17 cellular contexts compared by ENCODE assay signal in the genomic region with DNA sequence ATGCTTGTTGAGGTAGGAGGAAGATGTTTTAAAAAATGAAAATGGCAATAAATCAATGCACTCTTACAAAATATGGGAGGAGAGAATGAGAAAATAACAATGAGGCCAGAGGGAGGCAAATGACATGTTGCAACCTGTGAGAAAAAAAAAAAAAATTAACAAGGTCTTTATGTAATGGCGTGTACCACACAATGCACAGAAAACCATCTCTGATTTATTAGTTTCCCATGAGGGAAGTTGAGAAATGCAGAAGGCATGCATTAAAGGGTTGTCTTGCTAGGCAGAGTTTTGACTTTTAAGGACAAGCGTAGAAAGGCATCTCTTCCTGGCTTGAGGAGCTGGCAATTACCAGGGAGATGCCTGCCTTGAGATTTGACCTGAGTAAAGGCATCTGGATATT.
"Had no signal": no experiment of that assay in that cellular context is flagged by ENCODE, and none has a peak within 500 bp of the region (broad histone marks: within the 10 kb centered on the region; RNA-seq: fewer than 3 reads in every experiment).

No MANE protein-coding gene starts in this region.

- H3K4me1 ChIP-seq: ascending aorta, prostate gland, suprapubic skin, upper lobe of left lung had no signal

- H3K4me3 ChIP-seq: ascending aorta, prostate gland, skin epidermis, suprapubic skin, upper lobe of left lung had no signal

- H3K9me3 ChIP-seq: ascending aorta, prostate gland, suprapubic skin, upper lobe of left lung had no signal

- H3K9me3 Mint-ChIP-seq: activated naive CD4-positive, alpha-beta T cell treated with anti-CD3 and anti-CD28 coated beads for 36 hours; activated T-helper 2 cell treated with anti-CD3 and anti-CD28 coated beads, Interferon-gamma antibody, Interleukin-2, Interleukin-4, amounts not matched to agents 10 μg/mL and 5 μg/mL and 100 μg/mL, durations not matched to agents 14 hours and 24 hours and 36 hours; nephron progenitor cell had no signal

- DNase-seq: activated CD4-positive, alpha-beta T cell treated with anti-CD3 and anti-CD28 coated beads for 1 hour; activated naive CD4-positive, alpha-beta T cell treated with anti-CD3 and anti-CD28 coated beads for 36 hours; activated T-cell treated with anti-CD3 and anti-CD28 coated beads, Interleukin-2, amount 50 U/mL, for 1 hour; dermis blood vessel endothelial cell; erythroblast; foreskin fibroblast; nephron progenitor cell; right cardiac atrium; stimulated activated CD4-positive, alpha-beta T cell treated with anti-CD3 and anti-CD28 coated beads, Interleukin-15, amount 100 ng/mL, for 24 hours; stimulated activated CD4-positive, alpha-beta T cell treated with anti-CD3 and anti-CD28 coated beads, Interleukin-4, amount 100 ng/mL, for 24 hours; stimulated activated naive CD4-positive, alpha-beta T cell treated with Interleukin-2 at 50 U/mL for 16 hours; upper lobe of left lung had no signal

- H3K27ac Mint-ChIP-seq: activated naive CD4-positive, alpha-beta T cell treated with anti-CD3 and anti-CD28 coated beads for 36 hours; activated T-helper 2 cell treated with anti-CD3 and anti-CD28 coated beads, Interferon-gamma antibody, Interleukin-2, Interleukin-4, amounts not matched to agents 10 μg/mL and 5 μg/mL and 100 μg/mL, durations not matched to agents 14 hours and 24 hours and 36 hours; nephron progenitor cell had no signal

- H3K27ac ChIP-seq: ascending aorta, prostate gland, skin epidermis, suprapubic skin, upper lobe of left lung had no signal

- H3K27me3 ChIP-seq: ascending aorta, suprapubic skin, upper lobe of left lung had no signal

- H3K36me3 ChIP-seq: ascending aorta, prostate gland, suprapubic skin, upper lobe of left lung had no signal

- H3K4me3 Mint-ChIP-seq: activated naive CD4-positive, alpha-beta T cell treated with anti-CD3 and anti-CD28 coated beads for 36 hours; nephron progenitor cell had no signal
